ENCODE assay signal across 8 cellular contexts in genomic region chr14:63852271-63852816, GRCh38. TPM values are rescaled to one million over a fixed set of nuclear protein-coding genes. Genes with fewer than 3 reads are reported as not detected.
DNase-seq lines count a peak whose midpoint lies in the region; ATAC-seq, FAIRE-seq and TF ChIP-seq lines count a peak whose summit lies in the region.

No MANE protein-coding gene starts in this region.

- peak overlapping the region; percentile 73 for H3K4me2 ChIP-seq in fibroblast of lung (ENCODE audit: extremely low read depth, insufficient read depth, low read length)

- H3K9ac ChIP-seq in fibroblast of lung (ENCODE audit: insufficient read depth, low read length) = no peak overlapping the region

- no peak for DNase-seq in GM06990 (ENCODE audit: extremely low read depth, insufficient read length)
- no peak for DNase-seq in SJCRH30
- peak; percentile 34 to 35 for DNase-seq in fibroblast of lung (ENCODE audit: low read depth in 2 of 2)
- DNase-seq in psoas muscle = no peak
- no peak for DNase-seq in D721Med (ENCODE audit: insufficient read length, low spot score)
- DNase-seq in anterior cingulate cortex (lab: John Stamatoyannopoulos, UW) = no peak

- no peaks in the 10 kb centered on the region for H3K79me2 ChIP-seq in fibroblast of lung (ENCODE audit: control insufficient read depth, insufficient read depth, low read length)

- no peaks in the 10 kb centered on the region for H3K9me3 ChIP-seq in SJCRH30 (replicated peaks)
- no peaks in the 10 kb centered on the region for H3K9me3 ChIP-seq in fibroblast of lung (ENCODE audit: control insufficient read depth, insufficient read depth, low read depth, low read length)
- H3K9me3 ChIP-seq in psoas muscle = no peaks in the 10 kb centered on the region

- H3K4me1 ChIP-seq in SJCRH30 (peaks cover 5% of the 10 kb centered on the region; the same call in 1 of the 2 replicates), fibroblast of lung (ENCODE audit: control insufficient read depth, extremely low read depth, insufficient read depth, low read length) (no peaks in the 10 kb centered on the region), psoas muscle (peaks cover 16% of the 10 kb centered on the region)

- no peaks in the 10 kb centered on the region for H3K36me3 ChIP-seq in GM06990 (ENCODE audit: control insufficient read depth, insufficient read depth, low read length)
- no peaks in the 10 kb centered on the region for H3K36me3 ChIP-seq in SJCRH30
- H3K36me3 ChIP-seq in fibroblast of lung (ENCODE audit: control insufficient read depth, insufficient read depth, low read length) = no peaks in the 10 kb centered on the region
- no peaks in the 10 kb centered on the region for H3K36me3 ChIP-seq in psoas muscle (ENCODE audit: insufficient read depth in 1 of 2, low read depth in 1 of 2)

- H3K27me3 ChIP-seq in GM06990 (replicated peaks; ENCODE audit: control insufficient read depth, insufficient read depth, low read length) = no peaks in the 10 kb centered on the region
- no peaks in the 10 kb centered on the region for H3K27me3 ChIP-seq in SJCRH30
- no peaks in the 10 kb centered on the region for H3K27me3 ChIP-seq in fibroblast of lung (ENCODE audit: control insufficient read depth, insufficient read depth, low read length)
- no peaks in the 10 kb centered on the region for H3K27me3 ChIP-seq in psoas muscle (ENCODE audit: insufficient read depth in 3 of 3, low read length in 2 of 3)

- H2AFZ ChIP-seq in fibroblast of lung (ENCODE audit: low read length) = peak overlapping the region; percentile 45

- FAIRE-seq in D721Med (lab: Jason Lieb, UNC) = no peak

- H4K20me1 ChIP-seq in fibroblast of lung (ENCODE audit: control insufficient read depth, extremely low read depth, insufficient read depth, low read length) = no peaks in the 10 kb centered on the region

- intact Hi-C loops in psoas muscle (cut with DNase I) = loop anchor here in 1 of 2 donors (5.0 kb wide), 3 partner anchors 45 to 100 kb away; no protein-coding TSS in a partner anchor

- ATAC-seq in HG02763 (IDR thresholded peaks at IDR 0.05; ENCODE audit: unreplicated experiment) (peak; percentile 2), psoas muscle (peak in 3 of 4 donors; percentile 2 to 29 (median 4)), HG02840 (IDR thresholded peaks at IDR 0.05; ENCODE audit: low FRiP score, unreplicated experiment) (no peak)

- peak overlapping the region; percentile 51; the same call in 1 of the 2 replicates for H3K27ac ChIP-seq in SJCRH30
- H3K27ac ChIP-seq in fibroblast of lung (ENCODE audit: insufficient read depth, low read length) = no peak overlapping the region
- peak overlapping the region; percentile 94 for H3K27ac ChIP-seq in psoas muscle

- peak overlapping the region; percentile 80 for H3K4me3 ChIP-seq in GM06990 (replicated peaks; ENCODE audit: low read depth, low read length)
- peak overlapping the region; percentile 78 for H3K4me3 ChIP-seq in SJCRH30
- peak overlapping the region in 3 of 4 experiments; percentile 35 to 69 (median 46) for H3K4me3 ChIP-seq in fibroblast of lung (replicated peaks in 1 of 4; ENCODE audit: control extremely low read depth in 1 of 4, insufficient read depth in 1 of 4, low read depth in 3 of 4, low read length in 4 of 4)
- H3K4me3 ChIP-seq in psoas muscle = peak overlapping the region; percentile 88

- no peak for TF ChIP-seq CTCF in GM06990 (IDR thresholded peaks at IDR 0.05; ENCODE audit: insufficient read depth, low read length, poor library complexity, severe bottlenecking)
- no peak for TF ChIP-seq CTCF in fibroblast of lung (conservative IDR thresholded peaks at IDR 0.05 in 1 of 2, IDR thresholded peaks at IDR 0.05 in 1 of 2; ENCODE audit: low read depth in 1 of 2, low read length in 2 of 2)
- TF ChIP-seq CTCF in psoas muscle (IDR thresholded peaks at IDR 0.05) = no peak
- TF ChIP-seq CTCF in D721Med (IDR thresholded peaks at IDR 0.05; ENCODE audit: insufficient read depth, missing control alignments) = no peak

- 13 to 17% (median 16%) methylated on average over 18 of the region's 18 CpGs for WGBS in psoas muscle, 3 donors

RNA-seq across cellular contexts. Expression of gene SYNE2, which starts 0.5 kb away (rescaled TPM):
- 42.7 and 48.2 TPM in 2 replicates for total RNA-seq in SJCRH30 (2014; rRNA removed; shearing (Covaris generic))
- total RNA-seq in fibroblast of lung (10.3 and 15.4 TPM in 2 replicates), psoas muscle (100 to 1,000 TPM in 3 of 4 donors, 10 to 100 TPM in 1; 78.3 to 239 (median 152) TPM)
- polyA plus RNA-seq in fibroblast of lung (3.1 and 6.5 TPM in 2 replicates), psoas muscle (100 to 1,000 TPM in 2 of 3 donors, 10 to 100 TPM in 1; 23.0 to 188 (median 101) TPM)
- 3.0 and 5.9 TPM in 2 replicates for polyA plus RNA-seq in fibroblast of lung (2012)
- 19.4 and 24.2 TPM in 2 replicates for polyA minus RNA-seq in fibroblast of lung (ENCODE audit: low replicate concordance)

Comparison
In these comparisons a context has a peak if more than half of its experiments do, and no peak if none do; other contexts are left out.
1. DNase-seq: peak in fibroblast of lung (2 of 2); none in GM06990 (single experiment), SJCRH30 (0 of 2), psoas muscle (0 of 2), D721Med (single experiment) and anterior cingulate cortex (0 of 58).
2. Peak in every context shown above with its lines, with median percentiles within 50 percentile points of each other: H3K4me3 ChIP-seq.